In genomic region chr6:87346700-87347099, GRCh38 we compare ENCODE assay signal across 8 cellular contexts. TPM values are rescaled to one million over a fixed set of nuclear protein-coding genes. Genes with fewer than 3 reads are reported as not detected.
"Had no signal": no experiment of that assay in that cellular context is flagged by ENCODE, and none has a peak within 500 bp of the region (broad histone marks: within the 10 kb centered on the region; RNA-seq: fewer than 3 reads in every experiment).

No MANE protein-coding gene starts in this region.

- H3K4me3 ChIP-seq: K562 had no signal

- ATAC-seq: K562 had no signal

- DNase-seq: IMR-90, KBM-7 had no signal

- H3K27ac ChIP-seq: HL-60 had no signal

- FAIRE-seq: HTR-8/SVneo, K562 had no signal

RNA-seq across cellular contexts. Expression of gene C6orf163, which starts 2.1 kb away (rescaled TPM):
- total RNA-seq: HT-29 had no signal

RNA-seq across cellular contexts. Expression of gene GJB7, which starts 17.6 kb away (rescaled TPM):
- total RNA-seq: HT-29, HT1080, IMR-90 had no signal
- polyA plus RNA-seq: IgD-negative memory B cell, IMR-90 had no signal
